ENCODE assay signal across 8 cellular contexts in the genomic region with DNA sequence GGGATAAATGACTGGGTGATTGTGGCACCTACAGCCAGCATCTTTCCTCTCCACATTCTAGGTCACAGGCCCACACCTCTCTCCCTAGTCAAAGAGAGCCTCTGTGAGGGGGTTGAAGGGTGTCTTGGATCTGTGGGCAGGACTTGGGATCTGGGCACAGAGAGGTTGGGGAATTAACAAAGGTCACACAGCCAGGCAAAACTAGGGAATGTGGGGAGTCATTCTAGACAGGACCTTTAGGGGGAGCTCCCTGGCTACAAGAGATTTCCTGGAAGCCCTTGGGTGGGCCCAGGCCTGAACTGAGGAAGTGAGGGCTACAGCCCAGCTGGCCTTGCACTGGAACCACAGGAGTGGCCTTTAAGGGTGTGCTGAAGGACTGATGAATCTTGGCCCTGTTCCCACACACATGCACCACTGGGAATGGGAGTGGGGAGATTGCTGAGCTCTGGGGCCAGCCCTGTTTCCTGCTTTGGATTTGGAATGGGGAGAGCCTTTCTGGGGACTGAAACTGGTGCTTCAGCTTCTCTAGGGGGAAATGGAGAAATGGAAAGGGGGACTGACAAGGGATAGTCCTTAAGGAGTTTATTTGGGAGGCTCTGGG. TPM values are rescaled to one million over a fixed set of nuclear protein-coding genes. Genes with fewer than 3 reads are reported as not detected.
DNase-seq lines count a peak whose midpoint lies in the region; ATAC-seq, FAIRE-seq and TF ChIP-seq lines count a peak whose summit lies in the region.

No MANE protein-coding gene starts in this region.

- no peak overlapping the region for H3K27ac ChIP-seq in effector memory CD4-positive, alpha-beta T cell (ENCODE audit: insufficient read depth, low read length, poor library complexity, severe bottlenecking)

- peak overlapping the region; percentile 77 for H3K4me3 Mint-ChIP-seq in activated naive CD8-positive, alpha-beta T cell

- POLR2A ChIA-PET in BJ (lab: Charles Lee) = interaction anchor here (0.6 to 1.2 kb wide), 3 partner anchors 12 to 69 kb away, joined by 3 to 9 read pairs (median 9); a partner anchor contains a TSS

- no peaks in the 10 kb centered on the region for H3K9me3 Mint-ChIP-seq in activated naive CD8-positive, alpha-beta T cell (ENCODE audit: low read depth)

- CTCF ChIA-PET in BJ (lab: Yijun Ruan, JAX) = interaction anchor here (0.5 to 17.0 kb wide), 33 partner anchors 9 to 230 kb away, joined by 3 to 498 read pairs (median 5); a partner anchor contains a TSS

- H3K4me1 ChIP-seq in effector memory CD4-positive, alpha-beta T cell (ENCODE audit: control insufficient read depth, insufficient read depth, low read length, poor library complexity, severe bottlenecking) = peaks cover 22% of the 10 kb centered on the region

- no peaks in the 10 kb centered on the region for H3K27me3 Mint-ChIP-seq in activated naive CD8-positive, alpha-beta T cell

- no peak for ATAC-seq in HG03135 (IDR thresholded peaks at IDR 0.05; ENCODE audit: unreplicated experiment)

- no peaks in the 10 kb centered on the region for H3K9me3 ChIP-seq in effector memory CD4-positive, alpha-beta T cell (ENCODE audit: control insufficient read depth, low read length)

- intact Hi-C loops in head of caudate nucleus (cut with DNase I) = loop anchor here (2.0 kb wide), 1 partner anchor 13 kb away; a partner anchor contains a TSS
- intact Hi-C loops in posterior vena cava (cut with DNase I) = loop anchor here (2.0 to 5.0 kb wide), 4 partner anchors 15 to 132 kb away; no protein-coding TSS in a partner anchor

- FAIRE-seq in GM18507 (lab: Jason Lieb, UNC) = peak; percentile 47

- no peaks in the 10 kb centered on the region for H3K36me3 Mint-ChIP-seq in activated naive CD8-positive, alpha-beta T cell

- TF ChIP-seq CTCF in BJ (IDR thresholded peaks at IDR 0.05; ENCODE audit: insufficient read depth, low read depth, low read length) = peak; percentile 79

- no peaks in the 10 kb centered on the region for H3K27me3 ChIP-seq in BJ (ENCODE audit: control insufficient read depth, insufficient read depth, low read length)
- H3K27me3 ChIP-seq in effector memory CD4-positive, alpha-beta T cell (replicated peaks; ENCODE audit: control insufficient read depth, insufficient read depth, low read length, poor library complexity, severe bottlenecking) = no peaks in the 10 kb centered on the region

- no peak overlapping the region for H3K4me3 ChIP-seq in BJ (ENCODE audit: low read depth, low read length)
- H3K4me3 ChIP-seq in effector memory CD4-positive, alpha-beta T cell (ENCODE audit: insufficient read depth, low read depth, low read length, poor library complexity, severe bottlenecking) = no peak overlapping the region

- H3K4me1 Mint-ChIP-seq in activated naive CD8-positive, alpha-beta T cell (ENCODE audit: low read depth) = peaks cover 40% of the 10 kb centered on the region

- H3K27ac Mint-ChIP-seq in activated naive CD8-positive, alpha-beta T cell = peak overlapping the region; percentile 70

- H3K36me3 ChIP-seq in BJ (ENCODE audit: control insufficient read depth, insufficient read depth, low read length) = 0 out of 2 replicates have a peak, but pooled peaks cover 2% of the 10 kb centered on the region
- peaks cover 4% of the 10 kb centered on the region for H3K36me3 ChIP-seq in effector memory CD4-positive, alpha-beta T cell (ENCODE audit: control insufficient read depth, insufficient read depth, low read length)

- DNase-seq in BJ (ENCODE audit: low read depth) (peak; percentile 71), GM18507 (ENCODE audit: extremely low spot score, insufficient read length, low read depth) (no peak), NCI-H510A (lab: John Stamatoyannopoulos, UW) (peak; percentile 67), head of caudate nucleus (peak in 36 of 42 donors; percentile 41 to 86 (median 66)), posterior vena cava (ENCODE audit: low spot score) (peak; percentile 96)
- no peak for DNase-seq in effector memory CD4-positive, alpha-beta T cell

RNA-seq across cellular contexts. Expression of a gene that starts 12.4 kb away (rescaled TPM):
- 36.5 and 50.4 TPM in 2 replicates for polyA plus RNA-seq in BJ (2011; rRNA removed)
- 20.3 and 23.6 TPM in 2 replicates for polyA minus RNA-seq in BJ (2011; rRNA and poly(A)+ RNA removed)
- total RNA-seq in posterior vena cava = 10 to 100 TPM; 48.9 to 49.1 TPM

Comparison
In these comparisons a context has a peak if more than half of its experiments do, and no peak if none do; other contexts are left out.
1. DNase-seq: peak in BJ (single experiment), NCI-H510A (single experiment), head of caudate nucleus (36 of 42) and posterior vena cava (single experiment); none in GM18507 (single experiment) and effector memory CD4-positive, alpha-beta T cell (0 of 3).